In the genomic region with DNA sequence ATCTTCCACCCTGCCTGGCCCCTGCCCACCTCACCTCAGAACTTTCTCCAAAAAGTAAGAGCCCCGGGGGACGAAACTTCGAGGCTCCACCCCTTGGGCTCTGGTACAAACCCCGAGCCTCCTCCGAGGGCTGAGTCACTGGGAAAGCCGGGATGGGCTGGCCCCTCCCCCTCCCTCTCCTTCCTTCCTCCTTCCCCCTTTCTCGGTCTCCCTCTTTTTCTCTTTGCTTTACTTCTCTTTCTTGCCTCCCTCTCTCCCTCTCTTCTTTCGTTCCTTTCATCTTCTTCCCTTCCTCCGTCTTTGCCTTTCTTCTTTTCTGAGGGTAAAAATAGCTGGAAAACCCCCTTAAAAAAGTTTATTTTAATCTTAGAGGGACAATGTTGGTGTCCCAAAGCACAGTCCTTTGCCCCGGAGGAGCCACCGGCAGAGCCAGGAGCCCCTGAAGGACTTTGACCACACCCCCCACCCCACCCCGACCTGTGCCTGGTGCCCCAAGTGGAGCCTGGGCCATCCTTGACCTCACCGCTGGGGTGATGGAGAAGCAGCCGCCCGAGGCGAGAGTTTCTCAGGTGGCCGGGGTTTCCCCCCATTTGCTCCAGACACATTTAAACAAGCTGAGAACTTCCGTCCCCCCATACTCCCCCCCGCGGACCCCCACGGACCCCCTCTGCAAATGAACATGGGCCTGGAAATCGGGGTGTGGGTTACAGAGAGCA, we compare ENCODE assay signal across 8 cellular contexts. TPM values are rescaled to one million over a fixed set of nuclear protein-coding genes. Genes with fewer than 3 reads are reported as not detected.
A peak's percentile ranks its signal among the peaks of the same experiment; 100 is the strongest.
DNase-seq lines count a peak whose midpoint lies in the region; ATAC-seq and TF ChIP-seq lines count a peak whose summit lies in the region.

No MANE protein-coding gene starts in this region.

- no peak for TF ChIP-seq CTCF in DOHH2 (IDR thresholded peaks at IDR 0.05; ENCODE audit: low read depth, low read length, poor library complexity, severe bottlenecking)
- no peak for TF ChIP-seq CTCF in OCI-LY3 (IDR thresholded peaks at IDR 0.05; ENCODE audit: low read depth, low read length)
- TF ChIP-seq CTCF in epithelial cell of esophagus (IDR thresholded peaks at IDR 0.05; ENCODE audit: insufficient read depth, low read depth, low read length, missing control alignments) = no peak

- H3K18ac ChIP-seq in neuronal stem cell (ENCODE audit: low read length) = peak overlapping the region; percentile 99

- H3K79me1 ChIP-seq in neuronal stem cell (ENCODE audit: low read depth, low read length) = peaks cover 4% of the 10 kb centered on the region

- H3K14ac ChIP-seq in neuronal stem cell (ENCODE audit: low read length) = no peak overlapping the region

- no peaks in the 10 kb centered on the region for H4K20me1 ChIP-seq in DOHH2 (ENCODE audit: control insufficient read depth, insufficient read depth, low read depth, low read length)
- no peaks in the 10 kb centered on the region for H4K20me1 ChIP-seq in OCI-LY3 (ENCODE audit: insufficient read depth, low read length)

- WGBS in neuronal stem cell (ENCODE audit: extremely low coverage in 2 of 2, insufficient read length in 2 of 2, insufficient replicate concordance in 1 of 2), 2 donors = no CpG with 5 or more reads among the region's 22 CpGs

- H3K36me3 ChIP-seq in DOHH2 (ENCODE audit: control insufficient read depth, low read length) (no peaks in the 10 kb centered on the region), OCI-LY3 (replicated peaks; ENCODE audit: low read depth, low read length) (no peaks in the 10 kb centered on the region), neuronal stem cell (replicated peaks in 1 of 2; ENCODE audit: control insufficient read depth in 2 of 2, insufficient read depth in 2 of 2, low read length in 2 of 2) (no peaks in the 10 kb centered on the region)

- H3K4ac ChIP-seq in neuronal stem cell (ENCODE audit: low read length) = peak overlapping the region; percentile 100

- H3K9ac ChIP-seq in OCI-LY3 (ENCODE audit: low read length) (peak overlapping the region; percentile 74), neuronal stem cell (ENCODE audit: low read depth, low read length, poor library complexity) (no peak overlapping the region)

- H2AFZ ChIP-seq in OCI-LY3 (ENCODE audit: low read depth, low read length) = no peak overlapping the region
- peak overlapping the region; percentile 44 for H2AFZ ChIP-seq in neuronal stem cell (ENCODE audit: low read length)

- no peaks in the 10 kb centered on the region for H3K9me2 ChIP-seq in DOHH2 (replicated peaks; ENCODE audit: control insufficient read depth, low read length)

- H3K4me2 ChIP-seq in DOHH2 (ENCODE audit: low read length) (0 out of 2 replicates have a peak overlapping the region, but pooled peaks have one; percentile 12), OCI-LY3 (ENCODE audit: low read length) (peak overlapping the region; percentile 80), neuronal stem cell (ENCODE audit: insufficient read depth, low read length, poor library complexity, severe bottlenecking) (peak overlapping the region; percentile 0)

- ATAC-seq in HG03108 (IDR thresholded peaks at IDR 0.05; ENCODE audit: unreplicated experiment) = no peak
- ATAC-seq in HG03159 (IDR thresholded peaks at IDR 0.05; ENCODE audit: unreplicated experiment) = no peak

- H3K79me2 ChIP-seq in DOHH2 (ENCODE audit: control insufficient read depth, low read length) (no peaks in the 10 kb centered on the region), OCI-LY3 (ENCODE audit: low read length) (no peaks in the 10 kb centered on the region)

- DNase-seq in epithelial cell of esophagus (ENCODE audit: low read depth) (peak; percentile 91), neuronal stem cell (ENCODE audit: low spot score) (no peak), HuH-7.5 (ENCODE audit: low spot score) (no peak), DMS79 (lab: John Stamatoyannopoulos, UW) (no peak)

- peak overlapping the region; percentile 77 for H3K23ac ChIP-seq in neuronal stem cell (ENCODE audit: low read depth, low read length, poor library complexity)

- no peak overlapping the region for H4K91ac ChIP-seq in neuronal stem cell (ENCODE audit: low read depth, low read length, poor library complexity)

- peaks cover 8% of the 10 kb centered on the region for H3K27me3 ChIP-seq in DOHH2 (ENCODE audit: control insufficient read depth, low read length)
- H3K27me3 ChIP-seq in OCI-LY3 (ENCODE audit: low read depth, low read length) = no peaks in the 10 kb centered on the region
- H3K27me3 ChIP-seq in neuronal stem cell (ENCODE audit: control insufficient read depth in 3 of 3, insufficient read depth in 3 of 3, low read depth in 1 of 3, low read length in 3 of 3) = peaks cover 0 to 9% (median 0%) of the 10 kb centered on the region in 3 experiments

- peak overlapping the region; percentile 100 for H2AK5ac ChIP-seq in neuronal stem cell (ENCODE audit: low read depth, low read length)

- H3K4me1 ChIP-seq in DOHH2 (ENCODE audit: control insufficient read depth, low read length) = peaks cover 24% of the 10 kb centered on the region
- H3K4me1 ChIP-seq in OCI-LY3 (ENCODE audit: low read length) = peaks cover 59% of the 10 kb centered on the region
- H3K4me1 ChIP-seq in neuronal stem cell (ENCODE audit: control insufficient read depth in 2 of 2, insufficient read depth in 1 of 2, low read depth in 1 of 2, low read length in 2 of 2) = peaks cover 42 to 58% of the 10 kb centered on the region in 2 donors

- no peaks in the 10 kb centered on the region for H3F3A ChIP-seq in DOHH2 (ENCODE audit: control insufficient read depth, insufficient read depth)

- H3K4me3 ChIP-seq in DOHH2 (ENCODE audit: low read length) (no peak overlapping the region), OCI-LY3 (ENCODE audit: low read length) (peak overlapping the region; percentile 77), epithelial cell of esophagus (ENCODE audit: low read length) (peak overlapping the region; percentile 7), neuronal stem cell (ENCODE audit: low read length in 2 of 2) (no peak overlapping the region)

- H3K27ac ChIP-seq in DOHH2 (ENCODE audit: low read depth, low read length) (no peak overlapping the region), OCI-LY3 (ENCODE audit: low read length) (peak overlapping the region; percentile 96), neuronal stem cell (replicated peaks; ENCODE audit: low read length) (no peak overlapping the region)

- no peak overlapping the region for H4K8ac ChIP-seq in neuronal stem cell (ENCODE audit: low read depth, low read length)

- H2BK12ac ChIP-seq in neuronal stem cell (ENCODE audit: low read length) = no peak overlapping the region

- H2BK5ac ChIP-seq in neuronal stem cell (ENCODE audit: low read length) = no peak overlapping the region

- H2BK120ac ChIP-seq in neuronal stem cell (ENCODE audit: low read depth, low read length) = peak overlapping the region; percentile 100

- no peaks in the 10 kb centered on the region for H3K9me3 ChIP-seq in DOHH2 (ENCODE audit: control insufficient read depth, insufficient read depth, low read length)
- no peaks in the 10 kb centered on the region for H3K9me3 ChIP-seq in OCI-LY3 (ENCODE audit: insufficient read depth, low read length)
- H3K9me3 ChIP-seq in neuronal stem cell (replicated peaks in 1 of 2; ENCODE audit: control insufficient read depth in 2 of 2, insufficient read depth in 1 of 2, low read depth in 1 of 2, low read length in 2 of 2) = no peaks in the 10 kb centered on the region

- H2BK15ac ChIP-seq in neuronal stem cell (ENCODE audit: low read length) = peak overlapping the region; percentile 88

RNA-seq across cellular contexts. Expression of a gene that starts 5.7 kb away (rescaled TPM):
- polyA plus RNA-seq in neuronal stem cell (2013, experiment 1 of 2) = 32.9 TPM
- 33.2 TPM for polyA plus RNA-seq in neuronal stem cell (2013, experiment 2 of 2)

Comparison
In these comparisons a context has a peak if more than half of its experiments do, and no peak if none do; other contexts are left out.
1. H3K4me2 ChIP-seq: peak in every context shown above with its lines; median percentile 80 in OCI-LY3; 12 in DOHH2; 0 in neuronal stem cell.
2. H3K4me3 ChIP-seq: peak in OCI-LY3 (single experiment) and epithelial cell of esophagus (single experiment); none in DOHH2 (single experiment) and neuronal stem cell (0 of 2).